28 cellular contexts compared by ENCODE assay signal in the genomic region with DNA sequence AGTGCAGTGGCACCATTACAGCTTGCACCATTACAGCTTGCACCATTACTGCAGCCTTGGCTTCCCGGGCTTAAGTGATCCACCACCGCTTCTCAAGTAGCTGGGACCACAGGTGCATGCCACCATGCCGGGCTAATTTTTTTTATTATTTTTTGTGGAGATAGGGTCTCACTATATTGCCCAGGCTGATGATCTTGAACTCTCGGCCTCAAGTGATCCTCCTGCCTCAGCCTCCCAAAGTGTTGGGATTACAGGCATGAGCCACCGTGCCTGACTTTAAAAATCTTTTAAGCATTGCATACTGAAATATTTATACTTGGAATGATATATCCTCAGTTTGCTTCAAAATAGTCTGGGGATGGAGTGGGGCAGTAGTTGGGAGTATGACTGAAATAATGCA.
"Had no signal": no experiment of that assay in that cellular context is flagged by ENCODE, and none has a peak within 500 bp of the region (broad histone marks: within the 10 kb centered on the region; RNA-seq: fewer than 3 reads in every experiment).

No MANE protein-coding gene starts in this region.

- ATAC-seq: effector memory CD8-positive, alpha-beta T cell; esophagus mucosa; gastrocnemius medialis; heart right ventricle; left cardiac atrium; left lung; left ventricle myocardium superior; lower lobe of right lung had no signal

- H3K4me3 Mint-ChIP-seq: dendritic cell treated with granulocyte-macrophage colony-stimulating factor and Interleukin-4, amounts not matched to agents 40 ng/mL and 50 ng/mL, for 4 days; effector memory CD8-positive, alpha-beta T cell; endodermal cell; memory B cell had no signal

- H3K4me3 ChIP-seq: colonic mucosa, esophagus squamous epithelium, gastrocnemius medialis, heart right ventricle, left lung, lower lobe of right lung had no signal

- H3K4me1 ChIP-seq: colonic mucosa had no signal

- H3K36me3 Mint-ChIP-seq: naive B cell had no signal

- H3K9me3 ChIP-seq: colonic mucosa, esophagus squamous epithelium, gastrocnemius medialis, heart right ventricle, left lung, lower lobe of right lung had no signal

- H3K4me1 Mint-ChIP-seq: endodermal cell had no signal

- H3K27me3 Mint-ChIP-seq: dendritic cell treated with granulocyte-macrophage colony-stimulating factor and Interleukin-4, amounts not matched to agents 40 ng/mL and 50 ng/mL, for 4 days; effector memory CD8-positive, alpha-beta T cell; memory B cell; naive B cell had no signal

- H3K27me3 ChIP-seq: colonic mucosa, esophagus squamous epithelium, gastrocnemius medialis, heart right ventricle, left lung had no signal

- DNase-seq: colonic mucosa; cortex of kidney; effector CD8-positive, alpha-beta T cell; effector memory CD8-positive, alpha-beta T cell; endodermal cell; erythroblast; esophagus squamous epithelium; foreskin fibroblast; foreskin melanocyte; gastrocnemius medialis; glutamatergic neuron; head of caudate nucleus; heart right ventricle; hippocampal formation; left cardiac atrium; left lung; left ventricle myocardium superior; lower lobe of right lung; mesendoderm; midbrain; naive B cell had no signal

- H3K27ac Mint-ChIP-seq: dendritic cell treated with granulocyte-macrophage colony-stimulating factor and Interleukin-4, amounts not matched to agents 40 ng/mL and 50 ng/mL, for 4 days; endodermal cell; memory B cell had no signal

- H3K27ac ChIP-seq: colonic mucosa, epithelial cell of prostate, esophagus squamous epithelium, gastrocnemius medialis, heart right ventricle, left lung, lower lobe of right lung had no signal

- H3K36me3 ChIP-seq: colonic mucosa had no signal

- FAIRE-seq: endometrium, islet of Langerhans, keratinocyte had no signal
